8 cellular contexts compared by ENCODE assay signal in genomic region chr11:45293566-45294192, GRCh38. TPM values are rescaled to one million over a fixed set of nuclear protein-coding genes. Genes with fewer than 3 reads are reported as not detected.
A peak's percentile ranks its signal among the peaks of the same experiment; 100 is the strongest.
DNase-seq lines count a peak whose midpoint lies in the region; ATAC-seq and TF ChIP-seq lines count a peak whose summit lies in the region.
"Not testable (repeated sequence)": the region's sequence is repeated elsewhere in the genome, so short reads cannot be mapped to it uniquely, and the experiment has no call there.

No MANE protein-coding gene starts in this region.

- CTCF ChIA-PET in T-cell (lab: Charles Lee) = interaction anchor here in 1 of 2 donors (0.6 to 0.9 kb wide), 2 partner anchors 183 to 186 kb away, joined by 3 read pairs; no protein-coding TSS in a partner anchor
- CTCF ChIA-PET in activated naive CD4-positive, alpha-beta T cell treated with anti-CD3 and anti-CD28 coated beads, Interleukin-2, amount 10 ng/mL, durations not matched to agents 7 days and 5 days (lab: Charles Lee) = interaction anchor here (0.7 to 2.2 kb wide), 2 partner anchors 183 to 692 kb away, joined by 3 to 12 read pairs; no protein-coding TSS in a partner anchor

- not testable (repeated sequence) for H3K36me3 Mint-ChIP-seq in T-cell; activated naive CD4-positive, alpha-beta T cell treated with anti-CD3 and anti-CD28 coated beads, Interleukin-2, amount 10 ng/mL, durations not matched to agents 7 days and 5 days; naive thymus-derived CD8-positive, alpha-beta T cell

- peak; percentile 83 for DNase-seq in D341Med (ENCODE audit: low spot score)
- peak; percentile 47 for DNase-seq in HFF-Myc (ENCODE audit: extremely low read depth, low read depth)
- DNase-seq in NCI-H2107 (lab: John Stamatoyannopoulos, UW) = peak; percentile 45
- peak in 33 of 34 experiments; percentile 14 to 81 (median 50) for DNase-seq in T-cell
- DNase-seq in activated naive CD4-positive, alpha-beta T cell treated with anti-CD3 and anti-CD28 coated beads, Interleukin-2, amount 10 ng/mL, durations not matched to agents 7 days and 5 days = peak; percentile 74
- peak; percentile 87 for DNase-seq in fibroblast of the aortic adventitia (ENCODE audit: low read depth)
- DNase-seq in naive thymus-derived CD8-positive, alpha-beta T cell = peak; percentile 30 to 80 (median 51)
- DNase-seq in stimulated activated CD8-positive, alpha-beta memory T cell treated with anti-CD3 and anti-CD28 coated beads, Interleukin-4, amount 100 ng/mL, for 4 hours (ENCODE audit: low read depth in 2 of 2, low spot score in 1 of 2) = peak; percentile 24 to 27

- H3K9me3 Mint-ChIP-seq in T-cell; activated naive CD4-positive, alpha-beta T cell treated with anti-CD3 and anti-CD28 coated beads, Interleukin-2, amount 10 ng/mL, durations not matched to agents 7 days and 5 days; naive thymus-derived CD8-positive, alpha-beta T cell: not testable (repeated sequence)

- H3K27me3 Mint-ChIP-seq in T-cell = peaks cover 40 to 48% of the 10 kb centered on the region in 2 donors
- H3K27me3 Mint-ChIP-seq in activated naive CD4-positive, alpha-beta T cell treated with anti-CD3 and anti-CD28 coated beads, Interleukin-2, amount 10 ng/mL, durations not matched to agents 7 days and 5 days = peaks cover 38% of the 10 kb centered on the region
- peaks cover 21 to 61% (median 48%) of the 10 kb centered on the region in 5 donors for H3K27me3 Mint-ChIP-seq in naive thymus-derived CD8-positive, alpha-beta T cell

- not testable (repeated sequence) for H3K4me3 ChIP-seq in HFF-Myc (replicated peaks; ENCODE audit: low read depth, low read length); fibroblast of the aortic adventitia (ENCODE audit: low read depth, low read length)

- ATAC-seq in T-cell (replicated peaks in 1 of 4) = peak; percentile 69 to 84 (median 78)
- ATAC-seq in naive thymus-derived CD8-positive, alpha-beta T cell = peak; percentile 76 to 87

- POLR2A ChIA-PET in T-cell (lab: Charles Lee); naive thymus-derived CD8-positive, alpha-beta T cell (lab: Charles Lee): not testable (repeated sequence)

- not testable (repeated sequence) for H3K27ac Mint-ChIP-seq in T-cell; activated naive CD4-positive, alpha-beta T cell treated with anti-CD3 and anti-CD28 coated beads, Interleukin-2, amount 10 ng/mL, durations not matched to agents 7 days and 5 days; naive thymus-derived CD8-positive, alpha-beta T cell

- H3K4me3 Mint-ChIP-seq in T-cell; activated naive CD4-positive, alpha-beta T cell treated with anti-CD3 and anti-CD28 coated beads, Interleukin-2, amount 10 ng/mL, durations not matched to agents 7 days and 5 days; naive thymus-derived CD8-positive, alpha-beta T cell: not testable (repeated sequence)

- TF ChIP-seq CTCF in HFF-Myc (IDR thresholded peaks at IDR 0.05; ENCODE audit: low read depth, low read length, missing control alignments) (peak; percentile 54), fibroblast of the aortic adventitia (IDR thresholded peaks at IDR 0.05; ENCODE audit: insufficient read depth, low read length) (peak; percentile 78)

- not testable (repeated sequence) for H3K4me1 Mint-ChIP-seq in T-cell; activated naive CD4-positive, alpha-beta T cell treated with anti-CD3 and anti-CD28 coated beads, Interleukin-2, amount 10 ng/mL, durations not matched to agents 7 days and 5 days; naive thymus-derived CD8-positive, alpha-beta T cell

RNA-seq across cellular contexts. Expression of gene SYT13, which starts 7.5 kb away (rescaled TPM):
- total RNA-seq in T-cell (under 1 TPM in 3 of 5 donors, not detected in 2; 0.03 to 0.20 (median 0.18) TPM), fibroblast of the aortic adventitia (ENCODE audit: low replicate concordance) (not detected in 2 replicates)
- total RNA-seq in naive thymus-derived CD8-positive, alpha-beta T cell = not detected
- not detected for polyA plus RNA-seq in naive thymus-derived CD8-positive, alpha-beta T cell

Comparison
In these comparisons a context has a peak if more than half of its experiments do, and no peak if none do; other contexts are left out.
1. DNase-seq: peak in every context shown above with its lines; median percentile 87 in fibroblast of the aortic adventitia; 83 in D341Med; 74 in activated naive CD4-positive, alpha-beta T cell treated with anti-CD3 and anti-CD28 coated beads, Interleukin-2, amount 10 ng/mL, durations not matched to agents 7 days and 5 days; 51 in naive thymus-derived CD8-positive, alpha-beta T cell; 50 in T-cell; 47 in HFF-Myc; 45 in NCI-H2107; 26 in stimulated activated CD8-positive, alpha-beta memory T cell treated with anti-CD3 and anti-CD28 coated beads, Interleukin-4, amount 100 ng/mL, for 4 hours.